ENCODE assay signal across 8 cellular contexts in genomic region chr19:54159352-54160181, GRCh38. TPM values are rescaled to one million over a fixed set of nuclear protein-coding genes. Genes with fewer than 3 reads are reported as not detected.
DNase-seq lines count a peak whose midpoint lies in the region; TF ChIP-seq lines count a peak whose summit lies in the region.

LENG1 (minus strand) TSS chr19:54159721; CDS start chr19:54159695, 26 bp downstream.

- peak within 1 kb of the TSS; percentile 98 to 100 (median 99) for H3K27ac Mint-ChIP-seq in H9

- no peak within 1 kb of the TSS for H4K5ac ChIP-seq in H9 (ENCODE audit: insufficient read length, low read depth, low read length)

- H3K4ac ChIP-seq in H9 (ENCODE audit: low read depth, low read length), result no peak within 1 kb of the TSS

- no peaks in the 10 kb centered on the region for H3K9me2 ChIP-seq in neural cell (ENCODE audit: insufficient read depth, low read length)

- H3K4me2 ChIP-seq in H9 (ENCODE audit: insufficient read depth, insufficient read length, low read length) (peak within 1 kb of the TSS; percentile 95), neural cell (ENCODE audit: low read length) (peak within 1 kb of the TSS; percentile 99)

- no peak within 1 kb of the TSS for H4K91ac ChIP-seq in H9 (ENCODE audit: insufficient read length, low read depth, low read length)

- H3F3A ChIP-seq in neural cell (ENCODE audit: insufficient read depth, low read length, poor library complexity, severe bottlenecking), result no peaks in the 10 kb centered on the region

- no peak within 1 kb of the TSS for H2BK5ac ChIP-seq in H9 (ENCODE audit: insufficient read length, low read length)

- no peaks in the 10 kb centered on the region for H3K9me3 ChIP-seq in H9 (ENCODE audit: control insufficient read depth, low read depth, low read length)
- no peaks in the 10 kb centered on the region for H3K9me3 ChIP-seq in neural cell (ENCODE audit: low read length)
- H3K9me3 ChIP-seq in stomach, result no peaks in the 10 kb centered on the region

- H4K8ac ChIP-seq in H9 (replicated peaks; ENCODE audit: insufficient read length, low read depth, low read length), result no peak within 1 kb of the TSS

- H3K79me2 ChIP-seq in H9 (ENCODE audit: insufficient read depth, low read length) (no peaks in the 10 kb centered on the region; the same call in 1 of the 2 replicates), neural cell (replicated peaks; ENCODE audit: insufficient read depth, low read length) (peaks cover 9% of the 10 kb centered on the region)

- peak within 1 kb of the TSS; percentile 87; the same call in 1 of the 2 replicates for H3K14ac ChIP-seq in H9 (ENCODE audit: insufficient read depth, low read length)

- peaks cover 29% of the 10 kb centered on the region for H3K27me3 Mint-ChIP-seq in H9 (ENCODE audit: low read depth)

- H3K4me1 ChIP-seq in H9 (ENCODE audit: insufficient read depth, low read length), result no peaks in the 10 kb centered on the region
- peaks cover 43 to 70% (median 59%) of the 10 kb centered on the region in 4 donors for H3K4me1 ChIP-seq in stomach

- H3K56ac ChIP-seq in H9 (ENCODE audit: insufficient read length, low read depth, low read length), result no peak within 1 kb of the TSS

- H3K23me2 ChIP-seq in H9 (ENCODE audit: insufficient read length, low read depth, low read length, poor library complexity, severe bottlenecking), result peaks cover 18% of the 10 kb centered on the region

- H4K20me1 ChIP-seq in H9 (ENCODE audit: control insufficient read depth, insufficient read depth, insufficient read length), result no peaks in the 10 kb centered on the region
- H4K20me1 ChIP-seq in neural cell (ENCODE audit: insufficient read depth), result no peaks in the 10 kb centered on the region

- no peak within 1 kb of the TSS for H2AFZ ChIP-seq in H9 (ENCODE audit: low read length)
- H2AFZ ChIP-seq in neural cell (ENCODE audit: low read depth, low read length), result peak within 1 kb of the TSS; percentile 81

- no CpG with 5 or more reads among the region's 72 CpGs for WGBS in H9 (ENCODE audit: extremely low coverage, insufficient read length, low lambda C conversion rate)
- WGBS in stomach, 5 donors, result 0 to 1% (median 0%) methylated on average over 46 to 72 of the region's 72 CpGs

- H2BK20ac ChIP-seq in H9 (ENCODE audit: low read depth, low read length, poor library complexity, severe bottlenecking), result no peak within 1 kb of the TSS

- no peaks in the 10 kb centered on the region for H3K27me3 ChIP-seq in H9 (ENCODE audit: insufficient read depth, low read length)
- no peaks in the 10 kb centered on the region for H3K27me3 ChIP-seq in neural cell (ENCODE audit: insufficient read depth, low read depth, low read length)
- peaks cover 0 to 6% (median 0%) of the 10 kb centered on the region in 3 donors for H3K27me3 ChIP-seq in stomach

- no peaks in the 10 kb centered on the region for H3K79me1 ChIP-seq in H9 (ENCODE audit: insufficient read depth, low read depth, low read length, poor library complexity, severe bottlenecking)

- H3K4me3 Mint-ChIP-seq in H9, result peak within 1 kb of the TSS; percentile 99 to 100

- DNase-seq in G401 (ENCODE audit: low spot score), result peak; percentile 100
- DNase-seq in H9, result peak; percentile 100
- DNase-seq in M059J (ENCODE audit: low read depth), result peak; percentile 100
- DNase-seq in SHP77 (lab: John Stamatoyannopoulos, UW), result peak; percentile 100
- DNase-seq in activated gamma-delta T cell treated with Interleukin-2 at 50 U/mL for 16 hours, result peak; percentile 99
- DNase-seq in fibroblast of villous mesenchyme (ENCODE audit: low read depth), result peak; percentile 100
- DNase-seq in stomach, result peak; percentile 100

- H3K9me3 Mint-ChIP-seq in H9, result peaks cover 0 to 3% of the 10 kb centered on the region in 2 experiments; a peak in 2 of 5 replicates

- no peak within 1 kb of the TSS for H2BK120ac ChIP-seq in H9 (ENCODE audit: low read depth, low read length, poor library complexity, severe bottlenecking)

- peak in 1 of 4 donors; percentile 21 for TF ChIP-seq POLR2A in stomach (IDR thresholded peaks at IDR 0.05)

- TF ChIP-seq CTCF in H9 (conservative IDR thresholded peaks at IDR 0.05) (peak; percentile 52), fibroblast of villous mesenchyme (IDR thresholded peaks at IDR 0.05; ENCODE audit: insufficient read depth, low read depth, low read length) (peak; percentile 30), neural cell (IDR thresholded peaks at IDR 0.05; ENCODE audit: poor library complexity, severe bottlenecking) (peak; percentile 84), stomach (IDR thresholded peaks at IDR 0.05) (peak in 2 of 7 experiments; percentile 22 to 41)

- TF ChIP-seq RAD21 in neural cell (conservative IDR thresholded peaks at IDR 0.05), result peak; percentile 25

- peaks cover 16 to 34% (median 30%) of the 10 kb centered on the region in 3 experiments for H3K36me3 Mint-ChIP-seq in H9 (ENCODE audit: insufficient read depth in 1 of 3, low read depth in 3 of 3)

- H3K18ac ChIP-seq in H9 (ENCODE audit: insufficient read length, low read depth, low read length), result peak within 1 kb of the TSS; percentile 81

- TF ChIP-seq EP300 in neural cell (conservative IDR thresholded peaks at IDR 0.05; ENCODE audit: poor library complexity, severe bottlenecking) (peak; percentile 65), stomach (IDR thresholded peaks at IDR 0.05) (no peak)

- H3T11ph ChIP-seq in H9 (ENCODE audit: low read length), result no peak within 1 kb of the TSS

- H3K23ac ChIP-seq in H9 (ENCODE audit: insufficient read length, low read depth, low read length), result no peak within 1 kb of the TSS

- H3K4me1 Mint-ChIP-seq in H9, result peaks cover 30 to 38% of the 10 kb centered on the region in 2 experiments

- in situ Hi-C loops in G401 (cut with HindIII; ENCODE audit: low sequenced_read_pairs), result no loop called here

- H3K9ac ChIP-seq in H9 (ENCODE audit: extremely low read depth, insufficient read length, low read length) (peak within 1 kb of the TSS; percentile 64), neural cell (ENCODE audit: low read length) (peak within 1 kb of the TSS; percentile 78)

- no peak within 1 kb of the TSS for H2AK5ac ChIP-seq in H9 (ENCODE audit: insufficient read length, low read length)

- H3K36me3 ChIP-seq in neural cell (ENCODE audit: insufficient read depth, low read length) (no peaks in the 10 kb centered on the region), stomach (peaks cover 34 to 37% (median 37%) of the 10 kb centered on the region in 4 donors)

- no peak within 1 kb of the TSS for H2BK12ac ChIP-seq in H9 (ENCODE audit: insufficient read length, low read depth, low read length)

- H3K27ac ChIP-seq in H9 (ENCODE audit: insufficient read length, low read depth, low read length) (no peak within 1 kb of the TSS), neural cell (ENCODE audit: low read length) (peak within 1 kb of the TSS; percentile 91), stomach (peak within 1 kb of the TSS; percentile 96 to 100 (median 98))

- intact Hi-C loops in stomach (cut with DNase I; ENCODE audit: low total_unique reads), result no loop called here

- H3K4me3 ChIP-seq in fibroblast of villous mesenchyme (ENCODE audit: low read depth, low read length) (peak within 1 kb of the TSS; percentile 88), neural cell (ENCODE audit: low read length) (peak within 1 kb of the TSS; percentile 79), stomach (peak within 1 kb of the TSS; percentile 46 to 89 (median 76))

- H2BK15ac ChIP-seq in H9 (ENCODE audit: low read depth, low read length), result no peak within 1 kb of the TSS

TF ChIP-seq in neural cell, 6 proteins besides CTCF, POLR2A, EP300 and RAD21:
- TF ChIP-seq TAF1 (IDR thresholded peaks at IDR 0.05; ENCODE audit: low read depth), result peak; percentile 70
- TF ChIP-seq POLR2AphosphoS5 (IDR thresholded peaks at IDR 0.05), result peak; percentile 83
- no peak for TF ChIP-seq EZH2 (IDR thresholded peaks at IDR 0.05; ENCODE audit: borderline replicate concordance, insufficient read depth, low read length, poor library complexity, severe bottlenecking)
- peak; percentile 62 for TF ChIP-seq REST (IDR thresholded peaks at IDR 0.05; ENCODE audit: borderline replicate concordance)
- peak; percentile 53 for TF ChIP-seq SMC3 (conservative IDR thresholded peaks at IDR 0.05; ENCODE audit: poor library complexity)
- TF ChIP-seq MXI1 (conservative IDR thresholded peaks at IDR 0.05; ENCODE audit: poor library complexity, severe bottlenecking), result peak; percentile 95
TF ChIP-seq in neural cell: peak in this region for 5.

RNA-seq across cellular contexts. Expression of gene LENG1, which starts in this region (rescaled TPM):
- total RNA-seq in G401 (2014; rRNA removed; shearing (Covaris generic)), result 5.5 and 7.3 TPM in 2 replicates
- 5.4 and 7.1 TPM in 2 replicates for total RNA-seq in H9 (2021)
- 9.1 and 15.1 TPM in 2 replicates for total RNA-seq in M059J (2014; rRNA removed; shearing (Covaris generic))
- 4.7 and 4.8 TPM in 2 replicates for total RNA-seq in fibroblast of villous mesenchyme
- polyA plus RNA-seq in neural cell, result 14.0 and 17.0 TPM in 2 replicates
- polyA minus RNA-seq in neural cell, result 6.8 and 9.1 TPM in 2 replicates
- 10 to 100 TPM in 2 of 5 donors, 1 to 10 TPM in 1, not detected in 2; 4.2 to 35.6 (median 21.0) TPM for total RNA-seq in stomach
- polyA plus RNA-seq in stomach, result 10 to 100 TPM in 1 of 3 donors, 1 to 10 TPM in 2; 8.2 to 12.0 (median 8.6) TPM
